ENCODE assay signal across 8 cellular contexts in genomic region chr16:65745-66144, GRCh38. TPM values are rescaled to one million over a fixed set of nuclear protein-coding genes. Genes with fewer than 3 reads are reported as not detected.
DNase-seq lines count a peak whose midpoint lies in the region; ATAC-seq and TF ChIP-seq lines count a peak whose summit lies in the region.

No MANE protein-coding gene starts in this region.

- 17 to 20% methylated on average over 17 of the region's 17 CpGs for WGBS in heart right ventricle, 2 donors

- H3K4me3 Mint-ChIP-seq in T-helper 17 cell = no peak overlapping the region

- DNase-seq in NCI-H1436 (lab: John Stamatoyannopoulos, UW) = peak; percentile 71
- no peak for DNase-seq in NCI-H1436 treated with DMSO at 0.1 percent for 48 hours (lab: John Stamatoyannopoulos, UW)
- peak; percentile 38 for DNase-seq in NCI-H146 treated with DMSO at 0.1 percent for 48 hours (lab: John Stamatoyannopoulos, UW; ENCODE audit: unreplicated experiment)
- DNase-seq in T-helper 17 cell = peak; percentile 68 to 86 (median 69)
- DNase-seq in activated naive CD8-positive, alpha-beta T cell treated with anti-CD3 and anti-CD28 coated beads, Interleukin-2, amount 50 U/mL, for 16 hours (ENCODE audit: low read depth, low spot score) = peak; percentile 66
- DNase-seq in heart right ventricle = peak; percentile 78 to 87
- peak; percentile 88 for DNase-seq in retina

- peaks cover 24% of the 10 kb centered on the region for H3K27me3 Mint-ChIP-seq in T-helper 17 cell

- H3K36me3 ChIP-seq in heart right ventricle = peaks cover 4 to 47% (median 37%) of the 10 kb centered on the region in 9 donors

- H3K4me3 ChIP-seq in heart right ventricle = no peak overlapping the region

- peak overlapping the region in 1 of 10 donors; percentile 19 for H3K27ac ChIP-seq in heart right ventricle

- peak; percentile 90 to 98 (median 97) for TF ChIP-seq CTCF in heart right ventricle (IDR thresholded peaks at IDR 0.05)

- no peaks in the 10 kb centered on the region for H3K9me3 ChIP-seq in T-helper 17 cell (ENCODE audit: control insufficient read depth, low read length, poor library complexity, severe bottlenecking)
- H3K9me3 ChIP-seq in heart right ventricle = no peaks in the 10 kb centered on the region

- intact Hi-C loops in heart right ventricle (cut with DNase I) = loop anchor here in 9 of 10 donors (1.0 to 2.0 kb wide), 3 partner anchors 31 to 32 kb away; no protein-coding TSS in a partner anchor

- peaks cover 30 to 58% (median 50%) of the 10 kb centered on the region in 9 donors for H3K4me1 ChIP-seq in heart right ventricle

- peaks cover 0 to 8% (median 0%) of the 10 kb centered on the region in 7 donors for H3K27me3 ChIP-seq in heart right ventricle

- no peak overlapping the region for H3K27ac Mint-ChIP-seq in T-helper 17 cell

- ATAC-seq in T-helper 17 cell (peak; percentile 96), heart right ventricle (peak; percentile 48 to 84 (median 72)), HG03135 (IDR thresholded peaks at IDR 0.05; ENCODE audit: unreplicated experiment) (no peak)

- no peaks in the 10 kb centered on the region for H3K36me3 Mint-ChIP-seq in T-helper 17 cell (ENCODE audit: low read depth)

- H3K4me1 Mint-ChIP-seq in T-helper 17 cell = peaks cover 5% of the 10 kb centered on the region

RNA-seq across cellular contexts. Expression of gene RHBDF1, which starts 6.7 kb away (rescaled TPM):
- total RNA-seq in T-helper 17 cell = under 1 TPM in 1 of 2 donors, not detected in 1; 0.75 TPM
- 10 to 100 TPM; 18.5 to 27.8 (median 24.3) TPM for total RNA-seq in heart right ventricle
- 10 to 100 TPM; 36.9 to 89.8 TPM for polyA plus RNA-seq in heart right ventricle

RNA-seq across cellular contexts. Expression of gene SNRNP25, which starts 12.1 kb away (rescaled TPM):
- total RNA-seq in T-helper 17 cell (1 to 10 TPM; 6.5 to 7.3 TPM), heart right ventricle (10 to 100 TPM; 45.6 to 86.6 (median 56.6) TPM)
- 100 to 1,000 TPM in 1 of 2 donors, 10 to 100 TPM in 1; 80.4 to 109 TPM for polyA plus RNA-seq in heart right ventricle

RNA-seq across cellular contexts. Expression of gene MPG, which starts 12.3 kb away (rescaled TPM):
- total RNA-seq in T-helper 17 cell (10 to 100 TPM; 24.3 to 27.4 TPM), heart right ventricle (10 to 100 TPM; 32.2 to 44.7 (median 38.6) TPM)
- polyA plus RNA-seq in heart right ventricle = 10 to 100 TPM; 68.2 to 88.5 TPM

RNA-seq across cellular contexts. Expression of gene POLR3K, which starts 12.3 kb away (rescaled TPM):
- total RNA-seq in T-helper 17 cell (10 to 100 TPM in 1 of 2 donors, 1 to 10 TPM in 1; 6.3 to 10.6 TPM), heart right ventricle (10 to 100 TPM in 7 of 10 donors, 1 to 10 TPM in 3; 9.1 to 11.8 (median 10.5) TPM)
- 10 to 100 TPM in 1 of 2 donors, 1 to 10 TPM in 1; 6.7 to 19.2 TPM for polyA plus RNA-seq in heart right ventricle

Comparison
In these comparisons a context has a peak if more than half of its experiments do, and no peak if none do; other contexts are left out.
1. RNA of gene RHBDF1, which starts 6.7 kb away (total RNA-seq): 18.5 to 27.8 TPM in heart right ventricle; 0.75 TPM in T-helper 17 cell; every median in the first group is over 10 times any median in the second.
2. RNA of gene SNRNP25, which starts 12.1 kb away (total RNA-seq): 45.6 to 86.6 TPM in heart right ventricle; 6.5 to 7.3 TPM in T-helper 17 cell; every median in the first group is over 4 times any median in the second.